In the genomic region with DNA sequence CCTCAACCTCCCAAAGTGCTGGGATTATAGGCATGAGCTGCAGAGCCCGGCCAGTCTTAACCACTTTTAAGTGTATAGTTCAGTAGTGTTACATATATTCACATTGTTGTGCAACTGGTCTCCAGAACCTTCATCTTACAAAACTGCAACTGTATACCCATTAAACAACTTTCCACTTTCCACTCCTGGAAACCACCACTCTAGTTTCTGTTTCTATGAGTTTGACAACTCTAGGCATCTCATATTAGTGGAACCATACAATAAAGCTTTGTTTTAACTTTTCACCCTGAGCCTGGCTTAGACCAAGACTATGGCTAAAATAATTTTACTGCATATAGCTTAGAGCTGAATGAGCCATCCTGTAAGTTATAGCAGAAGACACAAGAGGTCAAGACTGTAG, we compare ENCODE assay signal across 2 cellular contexts.
A peak's percentile ranks its signal among the peaks of the same experiment; 100 is the strongest.
TF ChIP-seq lines count a peak whose summit lies in the region.

No MANE protein-coding gene starts in this region.

TF ChIP-seq in HepG2, 621 proteins besides CTCF, POLR2A, EP300 and RAD21:
- no peak for TF ChIP-seq SCMH1 (CRISPR knock-in tag; IDR thresholded peaks at IDR 0.05; ENCODE audit: borderline replicate concordance)
- no peak for TF ChIP-seq MAFG (CRISPR knock-in tag; IDR thresholded peaks at IDR 0.05)
- 0 out of 2 replicates have a peak, but pooled peaks have one; percentile 13 for TF ChIP-seq ZNF121 (CRISPR knock-in tag; IDR thresholded peaks at IDR 0.05)
- TF ChIP-seq, protein P1, sequence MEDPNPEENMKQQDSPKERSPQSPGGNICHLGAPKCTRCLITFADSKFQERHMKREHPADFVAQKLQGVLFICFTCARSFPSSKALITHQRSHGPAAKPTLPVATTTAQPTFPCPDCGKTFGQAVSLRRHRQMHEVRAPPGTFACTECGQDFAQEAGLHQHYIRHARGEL (CRISPR knock-in tag; IDR thresholded peaks at IDR 0.05), result no peak
- no peak for TF ChIP-seq ZNF788 (CRISPR knock-in tag; IDR thresholded peaks at IDR 0.05; ENCODE audit: borderline replicate concordance)
- no peak for TF ChIP-seq HIVEP1 (CRISPR knock-in tag; IDR thresholded peaks at IDR 0.05)
- TF ChIP-seq SOX13 (IDR thresholded peaks at IDR 0.05), result no peak
- no peak for TF ChIP-seq SOX13 (CRISPR knock-in tag; conservative IDR thresholded peaks at IDR 0.05 in 1 of 2, IDR thresholded peaks at IDR 0.05 in 1 of 2)
- TF ChIP-seq MTF1 (CRISPR knock-in tag; IDR thresholded peaks at IDR 0.05), result no peak

TF ChIP-seq in K562, 482 proteins besides CTCF, POLR2A, EP300 and RAD21:
- TF ChIP-seq ZNF121 (CRISPR knock-in tag; conservative IDR thresholded peaks at IDR 0.05), result 0 out of 2 replicates have a peak, but pooled peaks have one; percentile 24
- TF ChIP-seq, protein P2, sequence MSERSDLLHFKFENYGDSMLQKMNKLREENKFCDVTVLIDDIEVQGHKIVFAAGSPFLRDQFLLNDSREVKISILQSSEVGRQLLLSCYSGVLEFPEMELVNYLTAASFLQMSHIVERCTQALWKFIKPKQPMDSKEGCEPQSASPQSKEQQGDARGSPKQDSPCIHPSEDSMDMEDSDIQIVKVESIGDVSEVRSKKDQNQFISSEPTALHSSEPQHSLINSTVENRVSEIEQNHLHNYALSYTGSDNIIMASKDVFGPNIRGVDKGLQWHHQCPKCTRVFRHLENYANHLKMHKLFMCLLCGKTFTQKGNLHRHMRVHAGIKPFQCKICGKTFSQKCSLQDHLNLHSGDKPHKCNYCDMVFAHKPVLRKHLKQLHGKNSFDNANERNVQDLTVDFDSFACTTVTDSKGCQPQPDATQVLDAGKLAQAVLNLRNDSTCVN (CRISPR knock-in tag; IDR thresholded peaks at IDR 0.05), result no peak
- TF ChIP-seq, protein P3, sequence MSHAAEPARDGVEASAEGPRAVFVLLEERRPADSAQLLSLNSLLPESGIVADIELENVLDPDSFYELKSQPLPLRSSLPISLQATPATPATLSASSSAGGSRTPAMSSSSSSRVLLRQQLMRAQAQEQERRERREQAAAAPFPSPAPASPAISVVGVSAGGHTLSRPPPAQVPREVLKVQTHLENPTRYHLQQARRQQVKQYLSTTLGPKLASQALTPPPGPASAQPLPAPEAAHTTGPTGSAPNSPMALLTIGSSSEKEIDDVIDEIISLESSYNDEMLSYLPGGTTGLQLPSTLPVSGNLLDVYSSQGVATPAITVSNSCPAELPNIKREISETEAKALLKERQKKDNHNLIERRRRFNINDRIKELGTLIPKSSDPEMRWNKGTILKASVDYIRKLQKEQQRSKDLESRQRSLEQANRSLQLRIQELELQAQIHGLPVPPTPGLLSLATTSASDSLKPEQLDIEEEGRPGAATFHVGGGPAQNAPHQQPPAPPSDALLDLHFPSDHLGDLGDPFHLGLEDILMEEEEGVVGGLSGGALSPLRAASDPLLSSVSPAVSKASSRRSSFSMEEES (CRISPR knock-in tag; IDR thresholded peaks at IDR 0.05), result no peak
